Comparison of ENCODE assay signal across 8 cellular contexts in genomic region chr10:89563861-89564478, GRCh38. TPM values are rescaled to one million over a fixed set of nuclear protein-coding genes. Genes with fewer than 3 reads are reported as not detected.
A peak's percentile ranks its signal among the peaks of the same experiment; 100 is the strongest.
DNase-seq lines count a peak whose midpoint lies in the region; ATAC-seq, FAIRE-seq and TF ChIP-seq lines count a peak whose summit lies in the region.

No MANE protein-coding gene starts in this region.

- H3K27me3 Mint-ChIP-seq in effector memory CD8-positive, alpha-beta T cell = peaks cover 20 to 32% of the 10 kb centered on the region in 2 donors
- no peaks in the 10 kb centered on the region for H3K27me3 Mint-ChIP-seq in mesothelial cell of epicardium (ENCODE audit: low read depth)

- peak; percentile 72 for TF ChIP-seq CTCF in mesothelial cell of epicardium (IDR thresholded peaks at IDR 0.05; ENCODE audit: unreplicated experiment)

- no peaks in the 10 kb centered on the region for H3K36me3 Mint-ChIP-seq in effector memory CD8-positive, alpha-beta T cell (ENCODE audit: insufficient read depth)
- no peaks in the 10 kb centered on the region for H3K36me3 Mint-ChIP-seq in mesothelial cell of epicardium

- H3K9me3 Mint-ChIP-seq in effector memory CD8-positive, alpha-beta T cell = no peaks in the 10 kb centered on the region
- no peaks in the 10 kb centered on the region for H3K9me3 Mint-ChIP-seq in mesothelial cell of epicardium

- H3K27ac Mint-ChIP-seq in effector memory CD8-positive, alpha-beta T cell = no peak overlapping the region
- H3K27ac Mint-ChIP-seq in mesothelial cell of epicardium = no peak overlapping the region

- ATAC-seq in HG02678 (IDR thresholded peaks at IDR 0.05; ENCODE audit: unreplicated experiment) = peak; percentile 58
- peak; percentile 73 for ATAC-seq in effector memory CD8-positive, alpha-beta T cell (replicated peaks)
- no peak for ATAC-seq in GM18909 (IDR thresholded peaks at IDR 0.05; ENCODE audit: poor library complexity, unreplicated experiment)
- no peak for ATAC-seq in HG03175 (IDR thresholded peaks at IDR 0.05; ENCODE audit: unreplicated experiment)

- no peaks in the 10 kb centered on the region for H3K4me1 Mint-ChIP-seq in effector memory CD8-positive, alpha-beta T cell (ENCODE audit: low read depth in 2 of 2)
- H3K4me1 Mint-ChIP-seq in mesothelial cell of epicardium = peaks cover 18% of the 10 kb centered on the region

- DNase-seq in activated CD4-positive, alpha-beta T cell treated with anti-CD3 and anti-CD28 coated beads for 4 hours = peak; percentile 7 to 31
- no peak for DNase-seq in activated CD4-positive, alpha-beta T cell treated with anti-CD3 and anti-CD28 coated beads, Interleukin-2, amount 50 U/mL, for 4 hours
- DNase-seq in RCC 7860 (ENCODE audit: low spot score) = peak; percentile 63
- DNase-seq in effector memory CD8-positive, alpha-beta T cell = peak; percentile 16 to 20 (median 20)
- no peak for DNase-seq in mesothelial cell of epicardium (ENCODE audit: low spot score in 2 of 2, unreplicated experiment in 2 of 2)

- peak; percentile 95 for FAIRE-seq in RCC 7860 (lab: Jason Lieb, UNC)

- H3K4me3 Mint-ChIP-seq in effector memory CD8-positive, alpha-beta T cell = no peak overlapping the region
- no peak overlapping the region for H3K4me3 Mint-ChIP-seq in mesothelial cell of epicardium

RNA-seq across cellular contexts. Expression of gene SLC16A12, which starts 28.6 kb away (rescaled TPM):
- 3.0 to 3.1 TPM (median 3.1 TPM) in 3 replicates for total RNA-seq in mesothelial cell of epicardium

Comparison
In these comparisons a context has a peak if more than half of its experiments do, and no peak if none do; other contexts are left out.
1. DNase-seq: peak in activated CD4-positive, alpha-beta T cell treated with anti-CD3 and anti-CD28 coated beads for 4 hours (2 of 2), RCC 7860 (single experiment) and effector memory CD8-positive, alpha-beta T cell (3 of 3); none in activated CD4-positive, alpha-beta T cell treated with anti-CD3 and anti-CD28 coated beads, Interleukin-2, amount 50 U/mL, for 4 hours (0 of 2) and mesothelial cell of epicardium (0 of 2).
2. ATAC-seq: peak in HG02678 (single experiment) and effector memory CD8-positive, alpha-beta T cell (single experiment); none in GM18909 (single experiment) and HG03175 (single experiment).